ENCODE assay signal across 18 cellular contexts in the genomic region with DNA sequence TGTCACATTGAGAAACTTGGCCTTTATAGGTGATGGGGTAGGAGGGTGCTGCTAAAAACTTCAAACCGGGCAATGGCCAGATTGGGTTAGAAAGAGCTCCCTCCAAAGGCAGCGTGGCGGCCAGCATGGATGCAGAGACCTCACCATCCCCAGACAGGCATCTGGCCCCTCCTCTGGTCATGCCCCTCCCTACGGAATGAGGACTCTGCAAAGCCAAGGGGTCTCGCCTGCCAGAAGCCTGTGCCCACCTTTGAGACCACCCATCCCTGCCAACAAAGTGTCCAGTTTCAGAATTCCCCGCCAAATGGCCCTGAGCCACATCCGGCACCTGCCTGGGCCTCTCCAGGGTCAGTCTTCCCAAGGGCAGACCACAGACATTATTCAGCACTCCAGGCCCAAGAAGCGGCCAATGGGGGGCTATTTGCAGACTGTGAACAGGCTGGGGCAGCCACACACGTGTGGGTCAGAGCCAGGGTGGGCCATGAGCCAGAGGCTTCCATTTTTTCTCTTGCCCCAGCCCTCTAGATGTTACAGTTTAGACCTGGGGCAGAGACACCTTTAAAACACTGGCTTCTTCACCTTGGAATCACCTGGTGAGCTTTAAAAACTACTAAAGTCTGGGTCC. TPM values are rescaled to one million over a fixed set of nuclear protein-coding genes. Genes with fewer than 3 reads are reported as not detected.
"Had no signal": no experiment of that assay in that cellular context is flagged by ENCODE, and none has a peak within 500 bp of the region (broad histone marks: within the 10 kb centered on the region; RNA-seq: fewer than 3 reads in every experiment).

No MANE protein-coding gene starts in this region.

- H3K27ac Mint-ChIP-seq: activated CD4-positive, alpha-beta T cell treated with anti-CD3 and anti-CD28 coated beads for 36 hours; activated naive CD8-positive, alpha-beta T cell; neural progenitor cell; stimulated activated memory B cell treated with anti-CD40 and anti-IgM and Interleukin-4, amounts not matched to agents 10 μg/mL and 1 μg/mL and 100 μg/mL, for 72 hours; T-cell had no signal

- DNase-seq: activated CD4-positive, alpha-beta T cell treated with anti-CD3 and anti-CD28 coated beads for 36 hours; activated effector memory CD4-positive, alpha-beta T cell treated with anti-CD3 and anti-CD28 coated beads, Interleukin-2, amount 50 U/mL, for 16 hours; activated T-cell treated with anti-CD3 and anti-CD28 coated beads, Interleukin-2, amount 50 U/mL, for 4 hours; anterior cingulate cortex; esophagus squamous epithelium; foreskin fibroblast; glutamatergic neuron; mesendoderm; right cardiac atrium; T1000 had no signal

- H3K4me2 ChIP-seq: neural progenitor cell had no signal

- H3K36me3 Mint-ChIP-seq: activated naive CD8-positive, alpha-beta T cell; neural progenitor cell; stimulated activated memory B cell treated with anti-CD40 and anti-IgM and Interleukin-4, amounts not matched to agents 10 μg/mL and 1 μg/mL and 100 μg/mL, for 72 hours; T-cell had no signal

- H2AFZ ChIP-seq: neural progenitor cell had no signal

- ATAC-seq: activated CD4-positive, alpha-beta T cell treated with anti-CD3 and anti-CD28 coated beads for 36 hours; activated T-cell treated with anti-CD3 and anti-CD28 coated beads, Interleukin-2, amount 50 U/mL, for 4 hours; right cardiac atrium; stimulated activated memory B cell treated with anti-CD40 and anti-IgM and Interleukin-4, amounts not matched to agents 10 μg/mL and 1 μg/mL and 100 μg/mL, for 72 hours; T-cell had no signal

- H3K4me3 Mint-ChIP-seq: activated CD4-positive, alpha-beta T cell treated with anti-CD3 and anti-CD28 coated beads for 36 hours; activated naive CD8-positive, alpha-beta T cell; activated T-cell treated with anti-CD3 and anti-CD28 coated beads, Interleukin-2, amount 50 U/mL, for 4 hours; neural progenitor cell; stimulated activated memory B cell treated with anti-CD40 and anti-IgM and Interleukin-4, amounts not matched to agents 10 μg/mL and 1 μg/mL and 100 μg/mL, for 72 hours; T-cell had no signal

- H3K4me3 ChIP-seq: esophagus squamous epithelium, neural progenitor cell, tibial nerve had no signal

- H3K9me3 Mint-ChIP-seq: activated T-cell treated with anti-CD3 and anti-CD28 coated beads, Interleukin-2, amount 50 U/mL, for 4 hours; neural progenitor cell; stimulated activated memory B cell treated with anti-CD40 and anti-IgM and Interleukin-4, amounts not matched to agents 10 μg/mL and 1 μg/mL and 100 μg/mL, for 72 hours; T-cell had no signal

- H3K36me3 ChIP-seq: esophagus squamous epithelium, neural progenitor cell, tibial nerve had no signal

- H3K9ac ChIP-seq: neural progenitor cell had no signal

- H3K9me3 ChIP-seq: esophagus squamous epithelium, tibial nerve had no signal

- H3K4me1 Mint-ChIP-seq: activated CD4-positive, alpha-beta T cell treated with anti-CD3 and anti-CD28 coated beads for 36 hours; T-cell had no signal

- H3K27me3 ChIP-seq: neural progenitor cell had no signal

- H3K27ac ChIP-seq: esophagus squamous epithelium, neural progenitor cell, tibial nerve, VCaP had no signal

- H3K4me1 ChIP-seq: esophagus squamous epithelium, tibial nerve had no signal

RNA-seq across cellular contexts. Expression of gene ATP6V1B1, which starts 4.2 kb away (rescaled TPM):
- total RNA-seq: activated CD4-positive, alpha-beta T cell treated with anti-CD3 and anti-CD28 coated beads for 36 hours; activated CD8-positive, alpha-beta memory T cell treated with anti-CD3 and anti-CD28 coated beads for 36 hours; activated T-cell treated with anti-CD3 and anti-CD28 coated beads, Interleukin-2, amount 50 U/mL, for 4 hours; bronchial epithelial cell; T-cell had no signal

RNA-seq across cellular contexts. Expression of gene VAX2, which starts 31.1 kb away (rescaled TPM):
- total RNA-seq: activated CD4-positive, alpha-beta T cell treated with anti-CD3 and anti-CD28 coated beads for 36 hours; activated CD8-positive, alpha-beta memory T cell treated with anti-CD3 and anti-CD28 coated beads for 36 hours; bronchial epithelial cell; T-cell had no signal

RNA-seq across cellular contexts. Expression of gene ANKRD53, which starts 46.9 kb away (rescaled TPM):
- total RNA-seq: activated CD8-positive, alpha-beta memory T cell treated with anti-CD3 and anti-CD28 coated beads for 36 hours; activated T-cell treated with anti-CD3 and anti-CD28 coated beads, Interleukin-2, amount 50 U/mL, for 4 hours; bronchial epithelial cell had no signal
